In genomic region chr1:202143768-202144509, GRCh38 we compare ENCODE assay signal across 8 cellular contexts. TPM values are rescaled to one million over a fixed set of nuclear protein-coding genes. Genes with fewer than 3 reads are reported as not detected.
A peak's percentile ranks its signal among the peaks of the same experiment; 100 is the strongest.
DNase-seq lines count a peak whose midpoint lies in the region; ATAC-seq, FAIRE-seq and TF ChIP-seq lines count a peak whose summit lies in the region.

No MANE protein-coding gene starts in this region.

- FAIRE-seq in pancreas (lab: Jason Lieb, UNC) = no peak
- no peak for FAIRE-seq in D721Med (lab: Jason Lieb, UNC)

- 0 to 1% methylated on average over 50 to 76 of the region's 76 CpGs for WGBS in pancreas, 2 donors

- intact Hi-C loops in pancreas (cut with DNase I) = no loop called here

- no peaks in the 10 kb centered on the region for H3K9me3 ChIP-seq in pancreas

- peak overlapping the region; percentile 31 to 81 (median 70) for H3K27ac ChIP-seq in pancreas

- H3K27me3 ChIP-seq in pancreas = no peaks in the 10 kb centered on the region

- H3K4me1 ChIP-seq in pancreas = peaks cover 0 to 16% (median 8%) of the 10 kb centered on the region in 3 donors

- H3K4me3 ChIP-seq in GM08714 (ENCODE audit: low read length) (peak overlapping the region; percentile 89), pancreas (peak overlapping the region; percentile 58 to 97 (median 78))

- H3K27me3 Mint-ChIP-seq in glutamatergic neuron (ENCODE audit: unreplicated experiment) = peaks cover 8% of the 10 kb centered on the region

- H3K4me3 Mint-ChIP-seq in glutamatergic neuron (ENCODE audit: unreplicated experiment) = peak overlapping the region; percentile 97

- no peaks in the 10 kb centered on the region for H3K36me3 Mint-ChIP-seq in glutamatergic neuron (ENCODE audit: unreplicated experiment)

- H3K9me3 Mint-ChIP-seq in glutamatergic neuron (ENCODE audit: unreplicated experiment) = peaks cover 9% of the 10 kb centered on the region

- H3K27ac Mint-ChIP-seq in glutamatergic neuron (ENCODE audit: unreplicated experiment) = peak overlapping the region; percentile 81

- peak; percentile 52 for ATAC-seq in GM21515 (IDR thresholded peaks at IDR 0.05; ENCODE audit: unreplicated experiment)
- peak; percentile 63 to 80 (median 68) for ATAC-seq in pancreas
- no peak for ATAC-seq in HG03025 (IDR thresholded peaks at IDR 0.05; ENCODE audit: low FRiP score, unreplicated experiment)

- H3K36me3 ChIP-seq in pancreas = no peaks in the 10 kb centered on the region

- TF ChIP-seq CTCF in glutamatergic neuron (IDR thresholded peaks at IDR 0.05; ENCODE audit: partially characterized antibody, unreplicated experiment) (no peak), pancreas (IDR thresholded peaks at IDR 0.05) (no peak), D721Med (IDR thresholded peaks at IDR 0.05; ENCODE audit: insufficient read depth, missing control alignments) (no peak)

- peak; percentile 88 for DNase-seq in KG1 (lab: John Stamatoyannopoulos, UW)
- DNase-seq in activated T-cell treated with anti-CD3 and anti-CD28 coated beads, Interleukin-2, amount 50 U/mL, for 48 hours = peak; percentile 54 to 59
- DNase-seq in glutamatergic neuron = peak; percentile 59
- DNase-seq in pancreas = peak in 3 of 6 donors; percentile 50 to 77 (median 59)
- DNase-seq in D721Med (ENCODE audit: insufficient read length, low spot score) = no peak

- H3K4me1 Mint-ChIP-seq in glutamatergic neuron (ENCODE audit: low read depth, unreplicated experiment) = peaks cover 3% of the 10 kb centered on the region

RNA-seq across cellular contexts. Expression of gene ARL8A, which starts 0.6 kb away (rescaled TPM):
- total RNA-seq in glutamatergic neuron (ENCODE audit: unreplicated experiment) (160 TPM), pancreas (10 to 100 TPM; 17.9 to 30.4 (median 24.8) TPM)
- polyA plus RNA-seq in pancreas = 10 to 100 TPM; 14.8 to 20.5 TPM

RNA-seq across cellular contexts. Expression of gene PTPN7, which starts 16.5 kb away (rescaled TPM):
- total RNA-seq in glutamatergic neuron (ENCODE audit: unreplicated experiment) (not detected), pancreas (1 to 10 TPM in 4 of 6 donors, under 1 TPM in 2; 0.23 to 2.9 (median 1.0) TPM)
- polyA plus RNA-seq in pancreas = 1 to 10 TPM in 1 of 2 donors, under 1 TPM in 1; 0.61 to 1.2 TPM

RNA-seq across cellular contexts. Expression of gene GPR37L1, which starts 21.2 kb away (rescaled TPM):
- total RNA-seq in glutamatergic neuron (ENCODE audit: unreplicated experiment) (not detected), pancreas (under 1 TPM in 4 of 6 donors, not detected in 2; 0.03 to 0.25 (median 0.07) TPM)
- polyA plus RNA-seq in pancreas = under 1 TPM; 0.02 to 0.11 TPM

RNA-seq across cellular contexts. Expression of gene LGR6, which starts 49.7 kb away (rescaled TPM):
- total RNA-seq in glutamatergic neuron (ENCODE audit: unreplicated experiment) (0.37 TPM), pancreas (under 1 TPM in 3 of 6 donors, not detected in 3; 0.06 to 0.20 (median 0.06) TPM)
- under 1 TPM; 0.15 to 0.47 TPM for polyA plus RNA-seq in pancreas
